In the genomic region with DNA sequence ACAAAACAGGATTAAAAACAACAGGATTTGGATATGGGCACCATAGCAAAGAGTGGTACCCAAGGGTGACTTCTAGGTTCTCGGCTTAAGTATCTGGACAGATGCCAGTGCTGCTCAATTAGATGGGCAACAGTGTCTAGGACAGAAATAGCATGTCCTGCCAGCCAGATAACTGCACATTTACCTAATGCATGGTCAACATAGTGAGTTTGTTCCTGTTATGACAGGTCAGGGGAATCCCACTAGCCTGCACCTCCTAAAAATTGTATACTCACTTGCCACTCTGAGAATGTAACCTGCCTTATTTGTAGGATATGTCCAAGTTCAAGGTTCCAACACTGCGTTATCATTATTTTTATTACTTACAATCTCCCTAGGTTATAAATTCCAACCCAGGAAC, we compare ENCODE assay signal across 16 cellular contexts.
A peak's percentile ranks its signal among the peaks of the same experiment; 100 is the strongest.
DNase-seq lines count a peak whose midpoint lies in the region; ATAC-seq, FAIRE-seq and TF ChIP-seq lines count a peak whose summit lies in the region.
"Had no signal": no experiment of that assay in that cellular context is flagged by ENCODE, and none has a peak within 500 bp of the region (broad histone marks: within the 10 kb centered on the region; RNA-seq: fewer than 3 reads in every experiment).

No MANE protein-coding gene starts in this region.

- no peaks in the 10 kb centered on the region for H3K36me3 Mint-ChIP-seq in activated T-cell treated with anti-CD3 and anti-CD28 coated beads, Interleukin-2, amount 50 U/mL, for 4 hours (ENCODE audit: insufficient read depth)
- H3K36me3 Mint-ChIP-seq: activated naive CD8-positive, alpha-beta T cell treated with anti-CD3 and anti-CD28 coated beads, Interleukin-2, amount 10 ng/mL, durations not matched to agents 7 days and 5 days had no signal

- H3K4me1 Mint-ChIP-seq in activated T-cell treated with anti-CD3 and anti-CD28 coated beads, Interleukin-2, amount 50 U/mL, for 4 hours (ENCODE audit: low read depth) = no peaks in the 10 kb centered on the region
- H3K4me1 Mint-ChIP-seq: activated naive CD8-positive, alpha-beta T cell treated with anti-CD3 and anti-CD28 coated beads, Interleukin-2, amount 10 ng/mL, durations not matched to agents 7 days and 5 days; nephron had no signal

- H3K27ac ChIP-seq in spleen = no peak overlapping the region
- H3K27ac ChIP-seq: skin epidermis, vagina had no signal

- H3K9me3 ChIP-seq in spleen = no peaks in the 10 kb centered on the region
- H3K9me3 ChIP-seq: vagina had no signal

- H3K4me3 Mint-ChIP-seq in activated T-cell treated with anti-CD3 and anti-CD28 coated beads, Interleukin-2, amount 50 U/mL, for 4 hours = no peak overlapping the region
- H3K4me3 Mint-ChIP-seq: activated naive CD8-positive, alpha-beta T cell treated with anti-CD3 and anti-CD28 coated beads, Interleukin-2, amount 10 ng/mL, durations not matched to agents 7 days and 5 days; dendritic cell treated with granulocyte-macrophage colony-stimulating factor and Interleukin-4, amounts not matched to agents 40 ng/mL and 50 ng/mL, for 4 days; nephron had no signal

- H3K36me3 ChIP-seq in spleen = no peaks in the 10 kb centered on the region
- H3K36me3 ChIP-seq: vagina had no signal

- no peak for FAIRE-seq in urothelium cell line (lab: Jason Lieb, UNC)
- FAIRE-seq: HTR-8/SVneo had no signal

- 85 to 94% (median 88%) methylated on average over 2 of the region's 2 CpGs for WGBS in spleen, 5 donors

- intact Hi-C loops in spleen (cut with DNase I; ENCODE audit: low total_unique reads) = no loop called here

- TF ChIP-seq CTCF in spleen (IDR thresholded peaks at IDR 0.05 in 8 of 11, conservative IDR thresholded peaks at IDR 0.05 in 3 of 11) = no peak

- ATAC-seq in GM18517 (IDR thresholded peaks at IDR 0.05; ENCODE audit: unreplicated experiment) (peak; percentile 88), GM19467 (IDR thresholded peaks at IDR 0.05; ENCODE audit: unreplicated experiment) (peak; percentile 75), HG02885 (IDR thresholded peaks at IDR 0.05; ENCODE audit: poor library complexity, unreplicated experiment) (peak; percentile 93), HG03575 (IDR thresholded peaks at IDR 0.05; ENCODE audit: extremely low read depth, insufficient number of reproducible peaks, low FRiP score, unreplicated experiment) (peak; percentile 94)
- ATAC-seq in activated T-cell treated with anti-CD3 and anti-CD28 coated beads, Interleukin-2, amount 50 U/mL, for 4 hours = no peak

- H3K4me1 ChIP-seq in spleen = no peaks in the 10 kb centered on the region
- H3K4me1 ChIP-seq: vagina had no signal

- H3K9me3 Mint-ChIP-seq in activated T-cell treated with anti-CD3 and anti-CD28 coated beads, Interleukin-2, amount 50 U/mL, for 4 hours = no peaks in the 10 kb centered on the region
- H3K9me3 Mint-ChIP-seq: activated naive CD8-positive, alpha-beta T cell treated with anti-CD3 and anti-CD28 coated beads, Interleukin-2, amount 10 ng/mL, durations not matched to agents 7 days and 5 days; dendritic cell treated with granulocyte-macrophage colony-stimulating factor and Interleukin-4, amounts not matched to agents 40 ng/mL and 50 ng/mL, for 4 days; nephron had no signal

- no peak for TF ChIP-seq POLR2A in spleen (IDR thresholded peaks at IDR 0.05)

- no peak overlapping the region for H3K4me3 ChIP-seq in spleen
- H3K4me3 ChIP-seq: skin epidermis, vagina had no signal

- no peaks in the 10 kb centered on the region for H3K27me3 ChIP-seq in spleen (replicated peaks in 1 of 7)
- H3K27me3 ChIP-seq: vagina had no signal

- DNase-seq in A172 (ENCODE audit: low spot score) (no peak), urothelium cell line (ENCODE audit: low spot score) (no peak), spleen (no peak)
- no peak for DNase-seq in activated T-cell treated with anti-CD3 and anti-CD28 coated beads, Interleukin-2, amount 50 U/mL, for 4 hours
- DNase-seq: activated naive CD8-positive, alpha-beta T cell treated with anti-CD3 and anti-CD28 coated beads, Interleukin-2, amount 10 ng/mL, durations not matched to agents 7 days and 5 days; NCI-H1436; OCI-M1 had no signal

- H3K27me3 Mint-ChIP-seq in activated T-cell treated with anti-CD3 and anti-CD28 coated beads, Interleukin-2, amount 50 U/mL, for 4 hours (ENCODE audit: low read depth) = no peaks in the 10 kb centered on the region
- H3K27me3 Mint-ChIP-seq: activated naive CD8-positive, alpha-beta T cell treated with anti-CD3 and anti-CD28 coated beads, Interleukin-2, amount 10 ng/mL, durations not matched to agents 7 days and 5 days; dendritic cell treated with granulocyte-macrophage colony-stimulating factor and Interleukin-4, amounts not matched to agents 40 ng/mL and 50 ng/mL, for 4 days had no signal

Comparison
In these comparisons a context has a peak if more than half of its experiments do, and no peak if none do; other contexts are left out.
1. ATAC-seq: peak in GM18517 (single experiment), GM19467 (single experiment), HG02885 (single experiment) and HG03575 (single experiment); none in activated T-cell treated with anti-CD3 and anti-CD28 coated beads, Interleukin-2, amount 50 U/mL, for 4 hours (0 of 2).